10 cellular contexts compared by ENCODE assay signal in genomic region chr15:78977591-78978347, GRCh38. TPM values are rescaled to one million over a fixed set of nuclear protein-coding genes. Genes with fewer than 3 reads are reported as not detected.
DNase-seq lines count a peak whose midpoint lies in the region; ATAC-seq and TF ChIP-seq lines count a peak whose summit lies in the region.
"Had no signal": no experiment of that assay in that cellular context is flagged by ENCODE, and none has a peak within 500 bp of the region (broad histone marks: within the 10 kb centered on the region; RNA-seq: fewer than 3 reads in every experiment).

No MANE protein-coding gene starts in this region.

- H3K79me2 ChIP-seq in mesendoderm (ENCODE audit: control insufficient read depth, insufficient read depth, low read length): no peaks in the 10 kb centered on the region
- H3K79me2 ChIP-seq in PC-9 (ENCODE audit: low read depth): no peaks in the 10 kb centered on the region

- H4K8ac ChIP-seq in mesendoderm (ENCODE audit: low read depth, low read length): no peak overlapping the region

- H3K4me2 ChIP-seq in mesendoderm (ENCODE audit: low read length): no peak overlapping the region
- no peak overlapping the region for H3K4me2 ChIP-seq in PC-9

- no peaks in the 10 kb centered on the region for H3K9me2 ChIP-seq in PC-9 (ENCODE audit: insufficient read depth)

- peaks cover 12% of the 10 kb centered on the region for H3K4me1 Mint-ChIP-seq in Caco-2 (ENCODE audit: low read depth, unreplicated experiment)

- no peaks in the 10 kb centered on the region for H3F3A ChIP-seq in PC-9 (ENCODE audit: insufficient read depth, low read depth)

- DNase-seq in mesendoderm (no peak), Caco-2 (no peak), PC-9 (no peak), coronary artery (ENCODE audit: low spot score) (no peak)
- no peak for DNase-seq in activated CD8-positive, alpha-beta memory T cell treated with anti-CD3 and anti-CD28 coated beads for 24 hours
- DNase-seq: MG63, NCI-H748 treated with DMSO at 0.1 percent for 48 hours had no signal

- intact Hi-C loops in Caco-2 (cut with micrococcal nuclease; ENCODE audit: unreplicated experiment): loop anchor here (2.0 kb wide), 1 partner anchor 33 kb away; the partner anchor contains the start of gene CTSH
- intact Hi-C loops in PC-9 (cut with micrococcal nuclease; ENCODE audit: unreplicated experiment): loop anchor here (5.0 kb wide), 1 partner anchor 65 kb away; no protein-coding TSS in a partner anchor

- no peak overlapping the region for H2BK5ac ChIP-seq in mesendoderm (ENCODE audit: low read length)

- H4K20me1 ChIP-seq in PC-9 (ENCODE audit: insufficient read depth): no peaks in the 10 kb centered on the region

- no peak overlapping the region for H2BK120ac ChIP-seq in mesendoderm (ENCODE audit: low read depth, low read length)

- TF ChIP-seq CTCF in Caco-2 (IDR thresholded peaks at IDR 0.05; ENCODE audit: insufficient read depth in 1 of 2, low read depth in 1 of 2, low read length in 1 of 2, severe bottlenecking in 1 of 2, unreplicated experiment in 1 of 2) (no peak), PC-9 (conservative IDR thresholded peaks at IDR 0.05) (no peak), coronary artery (IDR thresholded peaks at IDR 0.05) (no peak)

- ATAC-seq in GM18873 (IDR thresholded peaks at IDR 0.05; ENCODE audit: low FRiP score, unreplicated experiment) (peak; percentile 33), GM21786 (IDR thresholded peaks at IDR 0.05; ENCODE audit: unreplicated experiment) (peak; percentile 12), HG03342 (IDR thresholded peaks at IDR 0.05; ENCODE audit: unreplicated experiment) (peak; percentile 20)

- H3K23ac ChIP-seq in mesendoderm (ENCODE audit: low read length): peak overlapping the region; percentile 51

- no peak overlapping the region for H3K4me3 Mint-ChIP-seq in Caco-2 (ENCODE audit: unreplicated experiment)

- no peak overlapping the region for H3K27ac ChIP-seq in mesendoderm (ENCODE audit: low read depth, low read length)
- H3K27ac ChIP-seq in PC-9: no peak overlapping the region
- no peak overlapping the region for H3K27ac ChIP-seq in coronary artery

- H3K36me3 Mint-ChIP-seq in Caco-2 (ENCODE audit: insufficient read depth, unreplicated experiment): no peaks in the 10 kb centered on the region

- no peaks in the 10 kb centered on the region for H3K9me3 Mint-ChIP-seq in Caco-2 (ENCODE audit: unreplicated experiment)

- no peak overlapping the region for H3K9ac ChIP-seq in mesendoderm (ENCODE audit: low read length)

- WGBS in mesendoderm (ENCODE audit: extremely low coverage, insufficient coverage, low lambda C conversion rate): no CpG with 5 or more reads among the region's 10 CpGs

- no TSS peak for BruUV-seq in Caco-2 (replicated peaks; lab: Mats Ljungman, UMichigan)
- BruUV-seq in PC-9 (replicated peaks; lab: Mats Ljungman, UMichigan): no TSS peak

- H3K9me3 ChIP-seq in Caco-2 (no peaks in the 10 kb centered on the region), PC-9 (ENCODE audit: insufficient read depth, low read depth) (no peaks in the 10 kb centered on the region)
- H3K9me3 ChIP-seq: MG63 had no signal

- no peak overlapping the region for H4K5ac ChIP-seq in mesendoderm (ENCODE audit: low read length)

- no peaks in the 10 kb centered on the region for H3K4me1 ChIP-seq in mesendoderm (ENCODE audit: control insufficient read depth, low read depth, low read length)
- H3K4me1 ChIP-seq in Caco-2: 0 out of 2 replicates have a peak, but pooled peaks cover 3% of the 10 kb centered on the region
- peaks cover 5% of the 10 kb centered on the region for H3K4me1 ChIP-seq in PC-9 (replicated peaks; ENCODE audit: insufficient read depth)

- H3K36me3 ChIP-seq in mesendoderm (ENCODE audit: control insufficient read depth, insufficient read depth, low read length) (no peaks in the 10 kb centered on the region), Caco-2 (ENCODE audit: control insufficient read depth, insufficient read depth, low read length) (no peaks in the 10 kb centered on the region), PC-9 (ENCODE audit: low read depth) (no peaks in the 10 kb centered on the region)
- H3K36me3 ChIP-seq: MG63 had no signal

- no peak overlapping the region for H2AFZ ChIP-seq in PC-9

- H3K18ac ChIP-seq in mesendoderm (ENCODE audit: low read length): no peak overlapping the region

- CTCF ChIA-PET in Caco-2 (lab: Charles Lee) (no interaction called here), PC-9 (lab: Charles Lee) (interaction anchor here (0.7 kb wide), 1 partner anchor 63 kb away, joined by 3 read pairs; no protein-coding TSS in a partner anchor)

- POLR2A ChIA-PET in Caco-2 (lab: Charles Lee): no interaction called here
- POLR2A ChIA-PET in PC-9 (lab: Charles Lee; ENCODE audit: unreplicated experiment): no interaction called here

- H3K27me3 ChIP-seq in mesendoderm (ENCODE audit: insufficient read depth, low read length, poor library complexity): no peaks in the 10 kb centered on the region
- H3K27me3 ChIP-seq in Caco-2 (replicated peaks; ENCODE audit: control insufficient read depth, insufficient read depth, low read length): no peaks in the 10 kb centered on the region
- no peaks in the 10 kb centered on the region for H3K27me3 ChIP-seq in PC-9 (ENCODE audit: insufficient read depth, low read depth)
- H3K27me3 ChIP-seq: MG63 had no signal

- no peak overlapping the region for H2BK15ac ChIP-seq in mesendoderm (replicated peaks; ENCODE audit: low read depth)

- no peak overlapping the region for H3K4ac ChIP-seq in mesendoderm (ENCODE audit: low read depth, low read length)

- no peaks in the 10 kb centered on the region for H3K79me1 ChIP-seq in mesendoderm (ENCODE audit: low read length)

- peak overlapping the region; percentile 60 for H2AK5ac ChIP-seq in mesendoderm (ENCODE audit: low read length)

- no peak overlapping the region for H3K27ac Mint-ChIP-seq in Caco-2 (ENCODE audit: unreplicated experiment)

- H3K4me3 ChIP-seq in mesendoderm (ENCODE audit: low read length): no peak overlapping the region
- H3K4me3 ChIP-seq in Caco-2 (ENCODE audit: low read depth, low read length): no peak overlapping the region
- no peak overlapping the region for H3K4me3 ChIP-seq in PC-9
- no peak overlapping the region for H3K4me3 ChIP-seq in coronary artery
- H3K4me3 ChIP-seq: MG63 had no signal

- H3K56ac ChIP-seq in mesendoderm (ENCODE audit: low read length): no peak overlapping the region

- no peaks in the 10 kb centered on the region for H3K27me3 Mint-ChIP-seq in Caco-2 (ENCODE audit: insufficient read depth, unreplicated experiment)

RNA-seq across cellular contexts. Expression of gene CTSH, which starts 32.9 kb away (rescaled TPM):
- polyA plus RNA-seq in mesendoderm (2013, experiment 1 of 2): 10.9 TPM
- polyA plus RNA-seq in mesendoderm (2013, experiment 2 of 2): 10.6 TPM
- 171 and 183 TPM in 2 replicates for total RNA-seq in Caco-2 (2022)
- total RNA-seq in PC-9 (2021): 101 and 128 TPM in 2 replicates
